In the genomic region with DNA sequence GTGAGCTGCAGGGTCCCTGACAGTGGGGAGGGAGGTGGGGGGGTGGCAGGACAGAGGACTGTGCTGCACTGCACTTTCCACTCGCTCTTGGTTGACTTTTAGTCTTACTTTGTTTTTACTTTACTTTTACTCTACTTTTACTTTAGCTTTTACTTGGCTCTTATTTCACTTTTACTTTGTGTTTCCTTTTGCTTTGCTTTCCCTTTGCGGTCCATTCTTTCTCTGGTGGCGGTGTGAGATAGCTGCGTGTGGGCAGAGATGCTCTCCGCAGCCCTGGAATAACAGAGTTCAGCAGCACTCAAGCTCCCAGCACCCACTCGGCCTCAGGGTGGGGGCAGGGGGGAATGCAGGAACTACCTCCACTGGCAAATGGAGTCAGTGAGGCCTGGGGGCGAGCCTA, we compare ENCODE assay signal across 23 cellular contexts. TPM values are rescaled to one million over a fixed set of nuclear protein-coding genes. Genes with fewer than 3 reads are reported as not detected.
DNase-seq lines count a peak whose midpoint lies in the region; ATAC-seq and TF ChIP-seq lines count a peak whose summit lies in the region.
"Had no signal": no experiment of that assay in that cellular context is flagged by ENCODE, and none has a peak within 500 bp of the region (broad histone marks: within the 10 kb centered on the region; RNA-seq: fewer than 3 reads in every experiment).

No MANE protein-coding gene starts in this region.

- H3K36me3 Mint-ChIP-seq in activated CD8-positive, alpha-beta memory T cell treated with anti-CD3 and anti-CD28 coated beads, Interleukin-2, amount 10 ng/mL, durations not matched to agents 7 days and 5 days = no peaks in the 10 kb centered on the region
- H3K36me3 Mint-ChIP-seq in activated CD4-positive, alpha-beta memory T cell treated with anti-CD3 and anti-CD28 coated beads for 36 hours = no peaks in the 10 kb centered on the region
- H3K36me3 Mint-ChIP-seq in endothelial cell (ENCODE audit: low read depth, unreplicated experiment) = no peaks in the 10 kb centered on the region

- H3K4me1 Mint-ChIP-seq in activated CD8-positive, alpha-beta memory T cell treated with anti-CD3 and anti-CD28 coated beads, Interleukin-2, amount 10 ng/mL, durations not matched to agents 7 days and 5 days = peaks cover 11% of the 10 kb centered on the region
- H3K4me1 Mint-ChIP-seq in activated CD4-positive, alpha-beta memory T cell treated with anti-CD3 and anti-CD28 coated beads for 36 hours (ENCODE audit: low read depth) = peaks cover 19% of the 10 kb centered on the region
- H3K4me1 Mint-ChIP-seq in endothelial cell (ENCODE audit: unreplicated experiment) = no peaks in the 10 kb centered on the region
- H3K4me1 Mint-ChIP-seq: endodermal cell had no signal

- peak; percentile 27 for ATAC-seq in activated CD8-positive, alpha-beta memory T cell treated with anti-CD3 and anti-CD28 coated beads, Interleukin-2, amount 10 ng/mL, durations not matched to agents 7 days and 5 days
- ATAC-seq: SK-N-SH treated with all-trans-retinoic acid at 6 μM for 48 hours had no signal

- no peak overlapping the region for H3K27ac ChIP-seq in RWPE1
- H3K27ac ChIP-seq: KMS-11, suprapubic skin had no signal

- 0 out of 2 replicates have a peak overlapping the region, but pooled peaks have one; percentile 6 for H3K4me3 ChIP-seq in GM06990 (replicated peaks; ENCODE audit: low read depth, low read length)
- H3K4me3 ChIP-seq: suprapubic skin had no signal

- H3K36me3 ChIP-seq in GM06990 (ENCODE audit: control insufficient read depth, insufficient read depth, low read length) = no peaks in the 10 kb centered on the region
- H3K36me3 ChIP-seq: suprapubic skin had no signal

- H3K27me3 Mint-ChIP-seq in activated CD8-positive, alpha-beta memory T cell treated with anti-CD3 and anti-CD28 coated beads, Interleukin-2, amount 10 ng/mL, durations not matched to agents 7 days and 5 days = peaks cover 48% of the 10 kb centered on the region
- no peaks in the 10 kb centered on the region for H3K27me3 Mint-ChIP-seq in activated CD4-positive, alpha-beta memory T cell treated with anti-CD3 and anti-CD28 coated beads for 36 hours
- no peaks in the 10 kb centered on the region for H3K27me3 Mint-ChIP-seq in endothelial cell (ENCODE audit: unreplicated experiment)

- peak overlapping the region; percentile 42 for H3K27ac Mint-ChIP-seq in activated CD8-positive, alpha-beta memory T cell treated with anti-CD3 and anti-CD28 coated beads, Interleukin-2, amount 10 ng/mL, durations not matched to agents 7 days and 5 days
- peak overlapping the region; percentile 85 for H3K27ac Mint-ChIP-seq in activated CD4-positive, alpha-beta memory T cell treated with anti-CD3 and anti-CD28 coated beads for 36 hours
- H3K27ac Mint-ChIP-seq in endothelial cell (ENCODE audit: unreplicated experiment) = peak overlapping the region; percentile 9
- H3K27ac Mint-ChIP-seq: endodermal cell, progenitor cell of endocrine pancreas had no signal

- CTCF ChIA-PET in activated CD8-positive, alpha-beta memory T cell treated with anti-CD3 and anti-CD28 coated beads, Interleukin-2, amount 10 ng/mL, durations not matched to agents 7 days and 5 days (lab: Charles Lee) = interaction anchor here (0.9 to 1.3 kb wide), 2 partner anchors 23 to 28 kb away, joined by 3 to 5 read pairs; no protein-coding TSS in a partner anchor
- CTCF ChIA-PET in activated CD4-positive, alpha-beta memory T cell treated with anti-CD3 and anti-CD28 coated beads for 36 hours (lab: Charles Lee) = interaction anchor here (0.9 to 3.6 kb wide), 2 partner anchors 24 to 29 kb away, joined by 3 to 14 read pairs; no protein-coding TSS in a partner anchor
- CTCF ChIA-PET in RWPE1 (lab: Yijun Ruan, JAX) = interaction anchor here (2.6 kb wide), 1 partner anchor 29 kb away, joined by 9 read pairs; no protein-coding TSS in a partner anchor

- intact Hi-C loops in activated CD4-positive, alpha-beta memory T cell treated with anti-CD3 and anti-CD28 coated beads for 36 hours (cut with micrococcal nuclease) = no loop called here

- TF ChIP-seq CTCF in GM06990 (IDR thresholded peaks at IDR 0.05; ENCODE audit: insufficient read depth, low read length, poor library complexity, severe bottlenecking) (no peak), endothelial cell (IDR thresholded peaks at IDR 0.05; ENCODE audit: unreplicated experiment) (no peak), RWPE1 (conservative IDR thresholded peaks at IDR 0.05; ENCODE audit: low read depth) (no peak)

- peak overlapping the region; percentile 56 for H3K4me3 Mint-ChIP-seq in activated CD8-positive, alpha-beta memory T cell treated with anti-CD3 and anti-CD28 coated beads, Interleukin-2, amount 10 ng/mL, durations not matched to agents 7 days and 5 days
- H3K4me3 Mint-ChIP-seq in activated CD4-positive, alpha-beta memory T cell treated with anti-CD3 and anti-CD28 coated beads for 36 hours = peak overlapping the region; percentile 57
- H3K4me3 Mint-ChIP-seq in endothelial cell (ENCODE audit: unreplicated experiment) = no peak overlapping the region
- H3K4me3 Mint-ChIP-seq: endodermal cell had no signal

- POLR2A ChIA-PET in activated CD4-positive, alpha-beta memory T cell treated with anti-CD3 and anti-CD28 coated beads for 36 hours (lab: Charles Lee) = interaction anchor here (0.6 kb wide), 1 partner anchor 27 kb away, joined by 4 read pairs; no protein-coding TSS in a partner anchor
- POLR2A ChIA-PET in RWPE1 (lab: Yijun Ruan, JAX; ENCODE audit: low non-redundant PET) = no interaction called here

- DNase-seq in activated CD8-positive, alpha-beta memory T cell treated with anti-CD3 and anti-CD28 coated beads, Interleukin-2, amount 10 ng/mL, durations not matched to agents 7 days and 5 days = peak; percentile 51
- DNase-seq in activated CD8-positive, alpha-beta memory T cell treated with anti-CD3 and anti-CD28 coated beads, Interleukin-2, amount 50 U/mL, for 4 hours = no peak
- DNase-seq in GM06990 (ENCODE audit: extremely low read depth, insufficient read length) (no peak), endothelial cell (ENCODE audit: low spot score) (no peak), RWPE1 (ENCODE audit: low spot score) (no peak), NCI-H2196 (lab: John Stamatoyannopoulos, UW; ENCODE audit: unreplicated experiment) (no peak), GM19238 (ENCODE audit: insufficient read length, low spot score) (no peak)
- peak; percentile 60 for DNase-seq in activated CD4-positive, alpha-beta memory T cell treated with anti-CD3 and anti-CD28 coated beads for 36 hours
- DNase-seq: activated effector memory CD4-positive, alpha-beta T cell treated with Interleukin-2 at 50 U/mL for 16 hours; C1 segment of cervical spinal cord; DMS 273 treated with DMSO at 0.1 percent for 48 hours; endodermal cell; glutamatergic neuron; midbrain; NCI-H2029; NCI-H446 treated with DMSO at 0.1 percent for 48 hours; stimulated activated CD4-positive, alpha-beta T cell treated with anti-CD3 and anti-CD28 coated beads, Interleukin-2, amount 100 ng/mL, for 48 hours had no signal

- no peaks in the 10 kb centered on the region for H3K27me3 ChIP-seq in GM06990 (replicated peaks; ENCODE audit: control insufficient read depth, insufficient read depth, low read length)
- H3K27me3 ChIP-seq: suprapubic skin had no signal

- no peaks in the 10 kb centered on the region for H3K9me3 Mint-ChIP-seq in activated CD8-positive, alpha-beta memory T cell treated with anti-CD3 and anti-CD28 coated beads, Interleukin-2, amount 10 ng/mL, durations not matched to agents 7 days and 5 days (ENCODE audit: low read depth)
- no peaks in the 10 kb centered on the region for H3K9me3 Mint-ChIP-seq in activated CD4-positive, alpha-beta memory T cell treated with anti-CD3 and anti-CD28 coated beads for 36 hours
- H3K9me3 Mint-ChIP-seq in endothelial cell (ENCODE audit: unreplicated experiment) = no peaks in the 10 kb centered on the region
- H3K9me3 Mint-ChIP-seq: endodermal cell had no signal

RNA-seq across cellular contexts. Expression of a gene that starts 4.7 kb away (rescaled TPM):
- total RNA-seq in activated CD8-positive, alpha-beta memory T cell treated with anti-CD3 and anti-CD28 coated beads, Interleukin-2, amount 10 ng/mL, durations not matched to agents 7 days and 5 days = under 1 TPM in 1 of 2 experiments, not detected in 1; 0.63 TPM
- under 1 TPM; 0.10 to 0.39 TPM for total RNA-seq in activated CD4-positive, alpha-beta memory T cell treated with anti-CD3 and anti-CD28 coated beads for 36 hours
- 2.0 TPM for total RNA-seq in endothelial cell (ENCODE audit: unreplicated experiment)
- total RNA-seq: HT-29, RPMI7951 had no signal

RNA-seq across cellular contexts. Expression of a gene that starts 5.3 kb away (rescaled TPM):
- total RNA-seq in activated CD8-positive, alpha-beta memory T cell treated with anti-CD3 and anti-CD28 coated beads, Interleukin-2, amount 10 ng/mL, durations not matched to agents 7 days and 5 days = 1 to 10 TPM; 1.6 to 2.6 TPM
- 1 to 10 TPM; 1.8 to 3.6 TPM for total RNA-seq in activated CD4-positive, alpha-beta memory T cell treated with anti-CD3 and anti-CD28 coated beads for 36 hours
- total RNA-seq in endothelial cell (ENCODE audit: unreplicated experiment) = 2.7 TPM

Comparison
In these comparisons a context has a peak if more than half of its experiments do, and no peak if none do; other contexts are left out.
1. DNase-seq: peak in activated CD8-positive, alpha-beta memory T cell treated with anti-CD3 and anti-CD28 coated beads, Interleukin-2, amount 10 ng/mL, durations not matched to agents 7 days and 5 days (single experiment) and activated CD4-positive, alpha-beta memory T cell treated with anti-CD3 and anti-CD28 coated beads for 36 hours (single experiment); none in activated CD8-positive, alpha-beta memory T cell treated with anti-CD3 and anti-CD28 coated beads, Interleukin-2, amount 50 U/mL, for 4 hours (single experiment), GM06990 (single experiment), endothelial cell (single experiment), RWPE1 (single experiment), NCI-H2196 (single experiment) and GM19238 (single experiment).
2. H3K27ac Mint-ChIP-seq: peak in every context shown above with its lines; median percentile 85 in activated CD4-positive, alpha-beta memory T cell treated with anti-CD3 and anti-CD28 coated beads for 36 hours; 42 in activated CD8-positive, alpha-beta memory T cell treated with anti-CD3 and anti-CD28 coated beads, Interleukin-2, amount 10 ng/mL, durations not matched to agents 7 days and 5 days; 9 in endothelial cell.